1 cellular context compared by ENCODE assay signal in the genomic region with DNA sequence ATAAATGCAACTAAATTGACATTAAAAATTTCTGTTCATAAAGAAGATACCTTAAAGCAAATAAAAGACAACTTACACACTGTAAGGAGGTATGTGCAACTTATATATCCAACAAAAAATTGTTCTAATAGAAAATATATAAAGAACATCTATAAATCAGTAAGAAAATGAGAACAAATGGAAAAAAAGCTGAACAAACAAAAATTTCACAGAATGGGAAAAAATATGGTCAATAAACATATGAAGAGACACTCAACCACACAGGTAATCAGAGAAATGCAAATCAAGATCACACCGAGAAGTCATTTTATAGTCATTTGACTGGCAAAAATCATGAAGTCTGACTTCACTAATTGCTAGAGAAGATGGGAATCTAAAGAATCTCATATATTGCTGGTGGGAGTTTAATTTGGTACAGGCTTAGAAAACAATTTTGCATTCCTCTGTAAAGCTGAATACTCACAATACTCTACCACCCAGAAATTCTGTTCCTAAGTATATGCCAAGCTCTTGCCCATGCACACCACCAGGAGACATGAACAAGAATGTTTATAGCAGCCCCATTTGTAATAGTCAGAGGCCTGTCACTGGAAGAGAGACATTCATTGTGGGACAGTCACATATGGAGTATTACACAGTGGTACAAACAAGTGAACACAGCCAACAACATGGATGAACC.
TF ChIP-seq lines count a peak whose summit lies in the region.

No MANE protein-coding gene starts in this region.

TF ChIP-seq in K562, 482 proteins besides CTCF, POLR2A, EP300 and RAD21:
- TF ChIP-seq TSHZ1 (CRISPR knock-in tag; IDR thresholded peaks at IDR 0.05): no peak
- TF ChIP-seq ZNF639 (CRISPR knock-in tag; conservative IDR thresholded peaks at IDR 0.05 in 1 of 2, IDR thresholded peaks at IDR 0.05 in 1 of 2): no peak
- no peak for TF ChIP-seq NCOA4 (IDR thresholded peaks at IDR 0.05; ENCODE audit: partially characterized antibody)
- no peak for TF ChIP-seq ATF2 (CRISPR knock-in tag; IDR thresholded peaks at IDR 0.05)
- TF ChIP-seq, protein P1, sequence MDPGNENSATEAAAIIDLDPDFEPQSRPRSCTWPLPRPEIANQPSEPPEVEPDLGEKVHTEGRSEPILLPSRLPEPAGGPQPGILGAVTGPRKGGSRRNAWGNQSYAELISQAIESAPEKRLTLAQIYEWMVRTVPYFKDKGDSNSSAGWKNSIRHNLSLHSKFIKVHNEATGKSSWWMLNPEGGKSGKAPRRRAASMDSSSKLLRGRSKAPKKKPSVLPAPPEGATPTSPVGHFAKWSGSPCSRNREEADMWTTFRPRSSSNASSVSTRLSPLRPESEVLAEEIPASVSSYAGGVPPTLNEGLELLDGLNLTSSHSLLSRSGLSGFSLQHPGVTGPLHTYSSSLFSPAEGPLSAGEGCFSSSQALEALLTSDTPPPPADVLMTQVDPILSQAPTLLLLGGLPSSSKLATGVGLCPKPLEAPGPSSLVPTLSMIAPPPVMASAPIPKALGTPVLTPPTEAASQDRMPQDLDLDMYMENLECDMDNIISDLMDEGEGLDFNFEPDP (CRISPR knock-in tag; IDR thresholded peaks at IDR 0.05): no peak
- no peak for TF ChIP-seq EZH2 (IDR thresholded peaks at IDR 0.05; ENCODE audit: borderline replicate concordance, low read depth, low read length)
- TF ChIP-seq PML (IDR thresholded peaks at IDR 0.05; ENCODE audit: low read length): no peak
- TF ChIP-seq ZNF316 (IDR thresholded peaks at IDR 0.05): peak; percentile 87
- no peak for TF ChIP-seq ATF1 (CRISPR knock-in tag; IDR thresholded peaks at IDR 0.05)
- no peak for TF ChIP-seq ATF1 (tag; IDR thresholded peaks at IDR 0.05)
- no peak for TF ChIP-seq PRMT5 (CRISPR knock-in tag; IDR thresholded peaks at IDR 0.05)
- peak; percentile 63 for TF ChIP-seq C11orf30 (IDR thresholded peaks at IDR 0.05; ENCODE audit: low read depth)
- TF ChIP-seq MAFG (tag; conservative IDR thresholded peaks at IDR 0.05): peak; percentile 29; the same call in 1 of the 2 replicates
- TF ChIP-seq SMC3 (conservative IDR thresholded peaks at IDR 0.05; ENCODE audit: insufficient read depth, low read depth, low read length): no peak
- no peak for TF ChIP-seq ZNF197 (CRISPR knock-in tag; IDR thresholded peaks at IDR 0.05; ENCODE audit: low read depth)
- TF ChIP-seq NCOA2 (IDR thresholded peaks at IDR 0.05; ENCODE audit: partially characterized antibody in 2 of 2): no peak
